1 cellular context compared by ENCODE assay signal in the genomic region with DNA sequence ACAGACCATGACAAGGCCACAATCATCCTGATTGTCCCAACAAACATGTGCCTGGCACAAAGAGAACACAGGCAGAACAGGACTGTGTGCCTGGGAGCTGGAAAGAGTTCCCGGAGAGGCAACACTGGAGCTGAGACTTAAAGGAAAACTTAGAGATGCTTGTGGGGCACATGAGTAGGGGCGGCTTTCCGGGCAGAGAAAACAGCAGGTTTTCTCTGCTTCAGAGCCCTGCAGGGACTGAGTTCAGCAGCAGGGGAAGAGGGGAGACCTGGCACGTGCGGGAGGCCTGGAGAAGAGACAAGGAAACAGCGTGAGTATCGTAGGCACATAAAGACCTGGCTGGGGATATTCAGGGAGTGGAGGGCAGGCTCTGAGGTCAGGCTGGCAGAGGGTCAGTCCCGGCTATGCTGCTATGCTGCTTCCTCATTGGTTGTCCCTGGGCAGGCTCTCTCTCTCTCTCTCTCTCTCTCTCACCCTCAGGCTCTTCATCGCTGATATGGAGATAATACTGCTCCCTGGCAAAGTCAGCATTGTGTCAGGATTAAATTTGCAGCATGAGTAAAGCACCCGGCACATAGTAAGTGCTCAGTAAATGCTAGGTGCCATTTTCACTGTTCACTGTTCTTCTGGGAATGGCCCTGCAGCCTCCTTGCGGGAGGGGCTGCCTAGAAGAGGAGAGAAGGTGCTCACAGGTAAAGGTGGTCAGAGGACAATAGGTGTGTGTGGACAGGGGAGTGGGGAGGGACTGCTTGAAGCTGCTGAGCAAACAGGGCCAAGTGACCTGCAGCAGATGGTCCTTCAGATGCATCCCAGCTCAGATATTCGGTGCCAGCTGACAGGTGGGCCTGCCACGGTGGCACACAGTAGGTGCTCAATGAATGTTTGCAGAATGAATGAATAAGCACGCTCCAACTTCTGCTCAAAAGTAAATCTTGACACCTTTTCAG.
TF ChIP-seq lines count a peak whose summit lies in the region.

No MANE protein-coding gene starts in this region.

TF ChIP-seq in GM23338, 12 proteins besides CTCF, POLR2A, EP300 and RAD21 (continued from another document):
- TF ChIP-seq, protein P1, sequence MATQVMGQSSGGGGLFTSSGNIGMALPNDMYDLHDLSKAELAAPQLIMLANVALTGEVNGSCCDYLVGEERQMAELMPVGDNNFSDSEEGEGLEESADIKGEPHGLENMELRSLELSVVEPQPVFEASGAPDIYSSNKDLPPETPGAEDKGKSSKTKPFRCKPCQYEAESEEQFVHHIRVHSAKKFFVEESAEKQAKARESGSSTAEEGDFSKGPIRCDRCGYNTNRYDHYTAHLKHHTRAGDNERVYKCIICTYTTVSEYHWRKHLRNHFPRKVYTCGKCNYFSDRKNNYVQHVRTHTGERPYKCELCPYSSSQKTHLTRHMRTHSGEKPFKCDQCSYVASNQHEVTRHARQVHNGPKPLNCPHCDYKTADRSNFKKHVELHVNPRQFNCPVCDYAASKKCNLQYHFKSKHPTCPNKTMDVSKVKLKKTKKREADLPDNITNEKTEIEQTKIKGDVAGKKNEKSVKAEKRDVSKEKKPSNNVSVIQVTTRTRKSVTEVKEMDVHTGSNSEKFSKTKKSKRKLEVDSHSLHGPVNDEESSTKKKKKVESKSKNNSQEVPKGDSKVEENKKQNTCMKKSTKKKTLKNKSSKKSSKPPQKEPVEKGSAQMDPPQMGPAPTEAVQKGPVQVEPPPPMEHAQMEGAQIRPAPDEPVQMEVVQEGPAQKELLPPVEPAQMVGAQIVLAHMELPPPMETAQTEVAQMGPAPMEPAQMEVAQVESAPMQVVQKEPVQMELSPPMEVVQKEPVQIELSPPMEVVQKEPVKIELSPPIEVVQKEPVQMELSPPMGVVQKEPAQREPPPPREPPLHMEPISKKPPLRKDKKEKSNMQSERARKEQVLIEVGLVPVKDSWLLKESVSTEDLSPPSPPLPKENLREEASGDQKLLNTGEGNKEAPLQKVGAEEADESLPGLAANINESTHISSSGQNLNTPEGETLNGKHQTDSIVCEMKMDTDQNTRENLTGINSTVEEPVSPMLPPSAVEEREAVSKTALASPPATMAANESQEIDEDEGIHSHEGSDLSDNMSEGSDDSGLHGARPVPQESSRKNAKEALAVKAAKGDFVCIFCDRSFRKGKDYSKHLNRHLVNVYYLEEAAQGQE (IDR thresholded peaks at IDR 0.05; ENCODE audit: unreplicated experiment), result no peak
- TF ChIP-seq EZH2 (IDR thresholded peaks at IDR 0.05; ENCODE audit: low read depth, unreplicated experiment), result no peak
